Comparison of ENCODE assay signal across 7 cellular contexts in the genomic region with DNA sequence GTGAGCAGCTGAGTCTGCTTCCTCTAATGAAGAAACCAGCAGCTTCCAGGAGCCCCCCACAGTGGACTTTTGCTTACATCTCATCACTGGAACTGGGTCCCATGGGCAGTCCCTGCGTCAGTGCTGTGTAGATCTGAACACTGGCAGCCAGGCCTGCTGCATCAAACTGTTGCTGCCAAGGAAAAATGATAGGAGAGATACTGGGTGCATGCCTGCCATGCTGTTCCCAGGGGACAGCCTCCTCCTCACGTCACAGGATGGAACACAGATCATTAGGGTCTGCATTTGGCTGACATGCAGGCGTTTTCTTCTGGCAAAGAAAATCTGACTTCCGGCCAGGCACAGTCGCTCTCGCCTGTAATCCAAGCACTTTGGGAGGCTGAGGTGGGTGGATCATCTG.
"Had no signal": no experiment of that assay in that cellular context is flagged by ENCODE, and none has a peak within 500 bp of the region (broad histone marks: within the 10 kb centered on the region; RNA-seq: fewer than 3 reads in every experiment).

No MANE protein-coding gene starts in this region.

- H3K9ac ChIP-seq: GM23248 had no signal

- H3K4me3 ChIP-seq: GM23248 had no signal

- ATAC-seq: HepG2 had no signal

- DNase-seq: GM23248, GOT3, H7, HCEC 1CT, KBM-7 had no signal

- H3K27ac ChIP-seq: GM23248, HL-60 had no signal
